Comparison of ENCODE assay signal across 7 cellular contexts in the genomic region with DNA sequence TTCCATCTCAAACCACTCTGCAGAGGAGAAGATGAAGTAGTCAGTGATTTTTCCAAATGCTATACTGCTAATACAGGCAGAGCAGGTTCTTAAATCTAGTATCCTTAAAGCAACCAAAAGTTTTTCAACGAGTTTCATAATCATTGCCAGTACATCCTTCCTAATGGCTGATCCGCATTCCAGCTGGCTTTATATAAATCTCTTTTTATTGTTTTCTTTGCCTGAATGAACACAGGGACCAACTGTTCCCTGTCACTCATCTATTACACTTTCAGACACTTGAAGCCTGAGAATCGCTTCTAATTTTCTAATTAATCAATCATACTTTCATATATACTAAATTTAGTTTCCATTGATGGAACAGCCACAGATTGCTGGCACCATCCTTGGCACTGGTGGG.
"Had no signal": no experiment of that assay in that cellular context is flagged by ENCODE, and none has a peak within 500 bp of the region (broad histone marks: within the 10 kb centered on the region; RNA-seq: fewer than 3 reads in every experiment).

No MANE protein-coding gene starts in this region.

- H3K36me3 ChIP-seq: HAP-1 had no signal

- H3K27ac ChIP-seq: GM23248 had no signal

- H2AFZ ChIP-seq: GM23248 had no signal

- H3K4me3 ChIP-seq: GM23248, HAP-1, K562 had no signal

- H3K9ac ChIP-seq: GM23248 had no signal

- H3K9me3 ChIP-seq: HAP-1 had no signal

- DNase-seq: GM23248, GOT3, H7, IMR-90 had no signal

- ATAC-seq: HCT116, K562 had no signal
